ENCODE assay signal across 1 cellular context in the genomic region with DNA sequence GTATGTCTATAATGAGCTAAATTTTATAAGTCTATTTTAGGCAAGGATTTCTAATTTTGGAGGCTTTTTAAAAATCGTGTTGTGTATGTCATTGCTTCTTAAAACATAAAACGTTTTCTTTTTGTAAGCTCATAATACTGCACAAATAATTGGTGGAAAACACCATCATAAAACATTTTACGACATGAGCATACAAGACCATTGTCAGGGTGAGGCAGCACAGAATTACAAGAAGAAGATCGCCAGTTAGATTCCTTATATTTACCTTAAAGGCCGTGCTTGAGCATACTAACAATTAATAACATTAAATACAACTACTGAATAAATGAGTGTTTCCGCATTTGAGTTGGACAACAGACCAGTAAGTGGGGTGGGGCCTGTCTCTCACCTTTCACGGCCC.
TF ChIP-seq lines count a peak whose summit lies in the region.

No MANE protein-coding gene starts in this region.

TF ChIP-seq in HEK293, 187 proteins besides CTCF, POLR2A, EP300 and RAD21 (continued from another document):
- TF ChIP-seq SALL2 (tag by site-specific recombination; IDR thresholded peaks at IDR 0.05; ENCODE audit: borderline replicate concordance) (no peak), ZNF48 (tag by site-specific recombination; IDR thresholded peaks at IDR 0.05) (no peak)
